Comparison of ENCODE assay signal across 15 cellular contexts in the genomic region with DNA sequence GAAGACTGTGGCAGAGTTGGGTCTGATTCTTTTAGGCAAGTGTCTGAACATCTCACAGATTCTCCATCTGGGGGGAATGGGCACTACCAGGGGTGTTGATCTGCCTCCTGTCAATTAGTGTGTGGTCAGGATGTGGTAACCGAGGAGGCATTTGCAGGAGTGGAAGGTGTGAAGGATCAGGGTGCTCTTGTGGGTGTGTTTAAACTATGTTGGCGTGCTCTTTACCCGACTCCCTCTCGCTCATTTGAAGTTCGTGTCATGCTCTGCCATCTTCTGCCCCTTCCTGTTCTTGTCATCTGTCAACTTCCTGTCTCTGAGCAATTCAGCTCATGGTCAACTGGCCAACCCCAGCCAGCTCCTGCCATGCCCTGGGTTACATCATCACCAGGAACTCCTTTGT.
DNase-seq lines count a peak whose midpoint lies in the region; ATAC-seq and TF ChIP-seq lines count a peak whose summit lies in the region.
"Had no signal": no experiment of that assay in that cellular context is flagged by ENCODE, and none has a peak within 500 bp of the region (broad histone marks: within the 10 kb centered on the region; RNA-seq: fewer than 3 reads in every experiment).

No MANE protein-coding gene starts in this region.

- H3K4me1 Mint-ChIP-seq in activated T-cell treated with anti-CD3 and anti-CD28 coated beads, Interleukin-2, amount 50 U/mL, for 4 hours (ENCODE audit: low read depth): peaks cover 5% of the 10 kb centered on the region

- H3K4me3 ChIP-seq in Panc1 (ENCODE audit: low read depth in 2 of 2, low read length in 2 of 2) (no peak overlapping the region), esophagus muscularis mucosa (no peak overlapping the region)
- H3K4me3 ChIP-seq: MG63, psoas muscle had no signal

- no peaks in the 10 kb centered on the region for H3K27me3 Mint-ChIP-seq in activated T-cell treated with anti-CD3 and anti-CD28 coated beads, Interleukin-2, amount 50 U/mL, for 4 hours (ENCODE audit: low read depth)
- H3K27me3 Mint-ChIP-seq: type B pancreatic cell had no signal

- no peaks in the 10 kb centered on the region for H3K27me3 ChIP-seq in Panc1 (ENCODE audit: control insufficient read depth, insufficient read depth, low read length)
- no peaks in the 10 kb centered on the region for H3K27me3 ChIP-seq in esophagus muscularis mucosa
- H3K27me3 ChIP-seq: MG63 had no signal

- WGBS in esophagus muscularis mucosa: 75% methylated on average over 5 of the region's 5 CpGs

- H3K27ac ChIP-seq in Panc1 (ENCODE audit: low read length) (peak overlapping the region; percentile 39; the same call in 1 of the 2 replicates), esophagus muscularis mucosa (replicated peaks in 1 of 4) (no peak overlapping the region)
- H3K27ac ChIP-seq: psoas muscle had no signal

- CTCF ChIA-PET in Panc1 (lab: Charles Lee): no interaction called here

- H3K4me3 Mint-ChIP-seq in activated T-cell treated with anti-CD3 and anti-CD28 coated beads, Interleukin-2, amount 50 U/mL, for 4 hours: no peak overlapping the region
- H3K4me3 Mint-ChIP-seq: type B pancreatic cell had no signal

- BruUV-seq in Panc1 (replicated peaks; lab: Mats Ljungman, UMichigan): no TSS peak

- no peaks in the 10 kb centered on the region for H3K36me3 Mint-ChIP-seq in activated T-cell treated with anti-CD3 and anti-CD28 coated beads, Interleukin-2, amount 50 U/mL, for 4 hours (ENCODE audit: insufficient read depth)
- H3K36me3 Mint-ChIP-seq: type B pancreatic cell had no signal

- H3K4me1 ChIP-seq in Panc1 (ENCODE audit: control insufficient read depth, insufficient read depth, low read length): no peaks in the 10 kb centered on the region
- H3K4me1 ChIP-seq in esophagus muscularis mucosa: peaks cover 0 to 12% (median 10%) of the 10 kb centered on the region in 4 donors

- H3K9me3 Mint-ChIP-seq in activated T-cell treated with anti-CD3 and anti-CD28 coated beads, Interleukin-2, amount 50 U/mL, for 4 hours: peaks cover 6% of the 10 kb centered on the region
- H3K9me3 Mint-ChIP-seq: type B pancreatic cell had no signal

- intact Hi-C loops in Panc1 (cut with micrococcal nuclease; ENCODE audit: unreplicated experiment): no loop called here
- intact Hi-C loops in esophagus muscularis mucosa (cut with DNase I): no loop called here

- peak; percentile 34 to 61 for ATAC-seq in activated T-cell treated with anti-CD3 and anti-CD28 coated beads, Interleukin-2, amount 50 U/mL, for 4 hours
- ATAC-seq in Panc1 (no peak), GM21447 (IDR thresholded peaks at IDR 0.05; ENCODE audit: unreplicated experiment) (no peak), GM21390 (IDR thresholded peaks at IDR 0.05; ENCODE audit: unreplicated experiment) (no peak)
- ATAC-seq: psoas muscle had no signal

- POLR2A ChIA-PET in Panc1 (lab: Charles Lee): no interaction called here

- in situ Hi-C loops in Panc1 (cut with HindIII; ENCODE audit: low pct_unique_long_range_greater_than_20kb, low sequenced_read_pairs): no loop called here

- no peak for TF ChIP-seq EP300 in esophagus muscularis mucosa (IDR thresholded peaks at IDR 0.05)

- H3K36me3 ChIP-seq in Panc1 (ENCODE audit: control insufficient read depth, insufficient read depth, low read length): no peaks in the 10 kb centered on the region
- H3K36me3 ChIP-seq in esophagus muscularis mucosa: no peaks in the 10 kb centered on the region
- H3K36me3 ChIP-seq: MG63 had no signal

- H3K9me3 ChIP-seq in Panc1 (ENCODE audit: control insufficient read depth, insufficient read depth, low read depth, low read length) (peaks cover 11% of the 10 kb centered on the region; the same call in 1 of the 2 replicates), esophagus muscularis mucosa (peaks cover 0 to 10% (median 3%) of the 10 kb centered on the region in 4 donors)

- TF ChIP-seq CTCF in Panc1 (IDR thresholded peaks at IDR 0.05) (no peak), esophagus muscularis mucosa (IDR thresholded peaks at IDR 0.05) (no peak)

- DNase-seq in activated T-cell treated with anti-CD3 and anti-CD28 coated beads, Interleukin-2, amount 50 U/mL, for 4 hours: no peak
- no peak for DNase-seq in activated T-cell treated with anti-CD3 and anti-CD28 coated beads, Interleukin-2, amount 50 U/mL, for 1 hour
- DNase-seq in Panc1 (ENCODE audit: low read depth, low spot score) (no peak), esophagus muscularis mucosa (ENCODE audit: extremely low spot score) (no peak)
- DNase-seq in central memory CD4-positive, alpha-beta T cell: peak; percentile 46
- DNase-seq in stimulated activated CD8-positive, alpha-beta memory T cell treated with anti-CD3 and anti-CD28 coated beads, Interleukin-7, amount 100 ng/mL, for 1 hour (ENCODE audit: low read depth in 2 of 2): peak; percentile 13 to 14
- DNase-seq: effector CD8-positive, alpha-beta T cell; MG63; NCI-H1930; NCI-H526; psoas muscle; SW 1271 had no signal

- TF ChIP-seq POLR2A in esophagus muscularis mucosa (IDR thresholded peaks at IDR 0.05; ENCODE audit: low read depth): no peak

Comparison
In these comparisons a context has a peak if more than half of its experiments do, and no peak if none do; other contexts are left out.
1. ATAC-seq: peak in activated T-cell treated with anti-CD3 and anti-CD28 coated beads, Interleukin-2, amount 50 U/mL, for 4 hours (2 of 2); none in Panc1 (single experiment), GM21447 (single experiment) and GM21390 (single experiment).
2. DNase-seq: peak in central memory CD4-positive, alpha-beta T cell (single experiment) and stimulated activated CD8-positive, alpha-beta memory T cell treated with anti-CD3 and anti-CD28 coated beads, Interleukin-7, amount 100 ng/mL, for 1 hour (2 of 2); none in activated T-cell treated with anti-CD3 and anti-CD28 coated beads, Interleukin-2, amount 50 U/mL, for 4 hours (single experiment), activated T-cell treated with anti-CD3 and anti-CD28 coated beads, Interleukin-2, amount 50 U/mL, for 1 hour (single experiment), Panc1 (single experiment) and esophagus muscularis mucosa (single experiment).